Comparison of ENCODE assay signal across 22 cellular contexts in the genomic region with DNA sequence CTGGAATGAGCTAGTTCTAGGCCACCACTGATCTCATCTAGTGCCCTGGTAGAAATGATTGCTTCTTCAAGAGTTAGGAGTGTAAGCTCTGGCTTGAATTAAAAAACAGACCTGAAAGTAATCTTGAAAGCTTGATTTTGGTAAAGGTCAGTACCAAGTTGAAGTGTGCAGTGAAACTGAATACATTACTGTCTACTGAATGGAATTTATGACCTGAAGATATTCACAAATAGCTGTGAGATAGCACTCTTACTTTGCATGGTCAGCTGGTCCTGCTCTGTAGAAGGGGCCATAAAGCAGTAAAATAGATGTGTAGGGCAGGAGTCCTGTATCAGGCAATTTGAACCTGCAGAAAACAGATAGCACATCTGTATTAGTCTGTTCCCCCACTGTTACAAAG.
DNase-seq lines count a peak whose midpoint lies in the region; ATAC-seq, FAIRE-seq and TF ChIP-seq lines count a peak whose summit lies in the region.
"Had no signal": no experiment of that assay in that cellular context is flagged by ENCODE, and none has a peak within 500 bp of the region (broad histone marks: within the 10 kb centered on the region; RNA-seq: fewer than 3 reads in every experiment).

No MANE protein-coding gene starts in this region.

- no peak overlapping the region for H2AFZ ChIP-seq in hepatocyte

- TF ChIP-seq CTCF in hepatocyte (IDR thresholded peaks at IDR 0.05; ENCODE audit: poor library complexity) (no peak), prostate gland (IDR thresholded peaks at IDR 0.05) (no peak), esophagus squamous epithelium (IDR thresholded peaks at IDR 0.05) (no peak)

- intact Hi-C loops in prostate gland (cut with DNase I) (no loop called here), esophagus squamous epithelium (cut with DNase I) (no loop called here)

- in situ Hi-C loops in KBM-7 (cut with MboI; ENCODE audit: low pct_unique_long_range_greater_than_20kb, low sequenced_read_pairs) = loop anchor here (25.0 kb wide), 1 partner anchor 93 kb away; no protein-coding TSS in a partner anchor

- DNase-seq in GM18507 (ENCODE audit: extremely low spot score, insufficient read length, low read depth) (peak; percentile 14), hepatocyte (ENCODE audit: low spot score) (peak; percentile 46), hippocampal formation (lab: John Stamatoyannopoulos, UW) (no peak), prostate gland (ENCODE audit: low spot score) (no peak), KBM-7 (no peak), esophagus squamous epithelium (lab: John Stamatoyannopoulos, UW) (no peak)
- DNase-seq: activated CD8-positive, alpha-beta T cell treated with anti-CD3 and anti-CD28 coated beads for 36 hours; amniotic stem cell; CD4-positive, alpha-beta T cell; dermis blood vessel endothelial cell; H9; heart right ventricle; NCI-H1105; NCI-H2107; NCI-H524 treated with DMSO at 0.1 percent for 48 hours; psoas muscle; SK-N-SH; stimulated activated CD4-positive, alpha-beta T cell treated with anti-CD3 and anti-CD28 coated beads, Interleukin-2, amount 100 ng/mL, for 24 hours; trophoblast cell had no signal

- peak; percentile 33 for FAIRE-seq in GM18507 (lab: Jason Lieb, UNC)

- H4K20me1 ChIP-seq in hepatocyte (ENCODE audit: insufficient read depth, poor library complexity, severe bottlenecking) = no peaks in the 10 kb centered on the region

- H3K27ac ChIP-seq in hepatocyte (peak overlapping the region; percentile 76), prostate gland (no peak overlapping the region), esophagus squamous epithelium (no peak overlapping the region)
- H3K27ac ChIP-seq: heart right ventricle, psoas muscle had no signal

- no peaks in the 10 kb centered on the region for H3K79me2 ChIP-seq in hepatocyte

- TF ChIP-seq POLR2A in prostate gland (IDR thresholded peaks at IDR 0.05) (no peak), esophagus squamous epithelium (IDR thresholded peaks at IDR 0.05) (no peak)

- ATAC-seq in GM19463 (IDR thresholded peaks at IDR 0.05; ENCODE audit: unreplicated experiment) (peak; percentile 59), HG02885 (IDR thresholded peaks at IDR 0.05; ENCODE audit: poor library complexity, unreplicated experiment) (peak; percentile 79)
- ATAC-seq: activated CD4-positive, CD25-positive, alpha-beta regulatory T cell treated with anti-CD3 and anti-CD28 coated beads, Interleukin-2, amount 50 U/mL, for 24 hours; activated CD8-positive, alpha-beta T cell treated with anti-CD3 and anti-CD28 coated beads for 36 hours; heart right ventricle; psoas muscle had no signal

- H3K9me3 ChIP-seq in hepatocyte (ENCODE audit: low read depth) = no peaks in the 10 kb centered on the region
- H3K9me3 ChIP-seq in prostate gland = no peaks in the 10 kb centered on the region
- H3K9me3 ChIP-seq in esophagus squamous epithelium = no peaks in the 10 kb centered on the region
- H3K9me3 ChIP-seq: heart right ventricle, psoas muscle, SK-N-SH had no signal

- H3K4me1 ChIP-seq in hepatocyte (ENCODE audit: insufficient read depth) (peaks cover 4% of the 10 kb centered on the region), prostate gland (replicated peaks) (no peaks in the 10 kb centered on the region), esophagus squamous epithelium (peaks cover 0 to 3% (median 0%) of the 10 kb centered on the region in 3 donors)
- H3K4me1 ChIP-seq: psoas muscle had no signal

- no peaks in the 10 kb centered on the region for H3K27me3 ChIP-seq in hepatocyte
- no peaks in the 10 kb centered on the region for H3K27me3 ChIP-seq in prostate gland (replicated peaks; ENCODE audit: insufficient read depth)
- H3K27me3 ChIP-seq in esophagus squamous epithelium = peaks cover 0 to 15% (median 0%) of the 10 kb centered on the region in 4 donors

- H3K4me3 ChIP-seq in hepatocyte (no peak overlapping the region), prostate gland (no peak overlapping the region), esophagus squamous epithelium (no peak overlapping the region)
- H3K4me3 ChIP-seq: heart right ventricle, psoas muscle had no signal

- H3K36me3 ChIP-seq in hepatocyte (replicated peaks; ENCODE audit: insufficient read depth, low read depth) (no peaks in the 10 kb centered on the region), prostate gland (no peaks in the 10 kb centered on the region), esophagus squamous epithelium (no peaks in the 10 kb centered on the region)
- H3K36me3 ChIP-seq: heart right ventricle had no signal

- no peak overlapping the region for H3K4me2 ChIP-seq in hepatocyte
- H3K4me2 ChIP-seq: SK-N-SH had no signal

- H3K9me2 ChIP-seq in hepatocyte (replicated peaks; ENCODE audit: insufficient read depth) = no peaks in the 10 kb centered on the region
- H3K9me2 ChIP-seq: SK-N-SH had no signal

Comparison
In these comparisons a context has a peak if more than half of its experiments do, and no peak if none do; other contexts are left out.
1. DNase-seq: peak in GM18507 (single experiment) and hepatocyte (single experiment); none in hippocampal formation (0 of 2), prostate gland (single experiment), KBM-7 (single experiment) and esophagus squamous epithelium (single experiment).